ENCODE assay signal across 4 cellular contexts in genomic region chr21:46698652-46699051, GRCh38.
A peak's percentile ranks its signal among the peaks of the same experiment; 100 is the strongest.
DNase-seq lines count a peak whose midpoint lies in the region; ATAC-seq lines count a peak whose summit lies in the region.
"Not testable (repeated sequence)": the region's sequence is repeated elsewhere in the genome, so short reads cannot be mapped to it uniquely, and the experiment has no call there.

No MANE protein-coding gene starts in this region.

- POLR2A ChIA-PET in activated naive CD8-positive, alpha-beta T cell treated with anti-CD3 and anti-CD28 coated beads, Interleukin-2, amount 10 ng/mL, durations not matched to agents 7 days and 5 days (lab: Charles Lee) = not testable (repeated sequence)

- not testable (repeated sequence) for H3K4me1 Mint-ChIP-seq in activated CD8-positive, alpha-beta memory T cell treated with anti-CD3 and anti-CD28 coated beads, Interleukin-2, amount 10 ng/mL, durations not matched to agents 7 days and 5 days; activated naive CD8-positive, alpha-beta T cell treated with anti-CD3 and anti-CD28 coated beads, Interleukin-2, amount 10 ng/mL, durations not matched to agents 7 days and 5 days; effector memory CD8-positive, alpha-beta T cell (ENCODE audit: low read depth in 2 of 2); stimulated activated effector memory CD8-positive, alpha-beta T cell treated with anti-CD3 and anti-CD28 coated beads, Interleukin-12 subunit alpha, Interleukin-12 subunit beta, amount 100 ng/mL, for 72 hours

- CTCF ChIA-PET in activated CD8-positive, alpha-beta memory T cell treated with anti-CD3 and anti-CD28 coated beads, Interleukin-2, amount 10 ng/mL, durations not matched to agents 7 days and 5 days (lab: Charles Lee) = not testable (repeated sequence)

- H3K27me3 Mint-ChIP-seq in activated CD8-positive, alpha-beta memory T cell treated with anti-CD3 and anti-CD28 coated beads, Interleukin-2, amount 10 ng/mL, durations not matched to agents 7 days and 5 days; activated naive CD8-positive, alpha-beta T cell treated with anti-CD3 and anti-CD28 coated beads, Interleukin-2, amount 10 ng/mL, durations not matched to agents 7 days and 5 days; effector memory CD8-positive, alpha-beta T cell: not testable (repeated sequence)

- not testable (repeated sequence) for H3K4me3 Mint-ChIP-seq in activated CD8-positive, alpha-beta memory T cell treated with anti-CD3 and anti-CD28 coated beads, Interleukin-2, amount 10 ng/mL, durations not matched to agents 7 days and 5 days; activated naive CD8-positive, alpha-beta T cell treated with anti-CD3 and anti-CD28 coated beads, Interleukin-2, amount 10 ng/mL, durations not matched to agents 7 days and 5 days; effector memory CD8-positive, alpha-beta T cell; stimulated activated effector memory CD8-positive, alpha-beta T cell treated with anti-CD3 and anti-CD28 coated beads, Interleukin-12 subunit alpha, Interleukin-12 subunit beta, amount 100 ng/mL, for 72 hours

- not testable (repeated sequence) for H3K9me3 Mint-ChIP-seq in activated CD8-positive, alpha-beta memory T cell treated with anti-CD3 and anti-CD28 coated beads, Interleukin-2, amount 10 ng/mL, durations not matched to agents 7 days and 5 days (ENCODE audit: low read depth); activated naive CD8-positive, alpha-beta T cell treated with anti-CD3 and anti-CD28 coated beads, Interleukin-2, amount 10 ng/mL, durations not matched to agents 7 days and 5 days; effector memory CD8-positive, alpha-beta T cell; stimulated activated effector memory CD8-positive, alpha-beta T cell treated with anti-CD3 and anti-CD28 coated beads, Interleukin-12 subunit alpha, Interleukin-12 subunit beta, amount 100 ng/mL, for 72 hours

- H3K27ac Mint-ChIP-seq in activated CD8-positive, alpha-beta memory T cell treated with anti-CD3 and anti-CD28 coated beads, Interleukin-2, amount 10 ng/mL, durations not matched to agents 7 days and 5 days; activated naive CD8-positive, alpha-beta T cell treated with anti-CD3 and anti-CD28 coated beads, Interleukin-2, amount 10 ng/mL, durations not matched to agents 7 days and 5 days; effector memory CD8-positive, alpha-beta T cell; stimulated activated effector memory CD8-positive, alpha-beta T cell treated with anti-CD3 and anti-CD28 coated beads, Interleukin-12 subunit alpha, Interleukin-12 subunit beta, amount 100 ng/mL, for 72 hours: not testable (repeated sequence)

- not testable (repeated sequence) for H3K36me3 Mint-ChIP-seq in activated CD8-positive, alpha-beta memory T cell treated with anti-CD3 and anti-CD28 coated beads, Interleukin-2, amount 10 ng/mL, durations not matched to agents 7 days and 5 days; activated naive CD8-positive, alpha-beta T cell treated with anti-CD3 and anti-CD28 coated beads, Interleukin-2, amount 10 ng/mL, durations not matched to agents 7 days and 5 days; effector memory CD8-positive, alpha-beta T cell (ENCODE audit: insufficient read depth); stimulated activated effector memory CD8-positive, alpha-beta T cell treated with anti-CD3 and anti-CD28 coated beads, Interleukin-12 subunit alpha, Interleukin-12 subunit beta, amount 100 ng/mL, for 72 hours

- ATAC-seq in activated CD8-positive, alpha-beta memory T cell treated with anti-CD3 and anti-CD28 coated beads, Interleukin-2, amount 10 ng/mL, durations not matched to agents 7 days and 5 days = peak; percentile 70
- peak; percentile 33 for ATAC-seq in activated naive CD8-positive, alpha-beta T cell treated with anti-CD3 and anti-CD28 coated beads, Interleukin-2, amount 10 ng/mL, durations not matched to agents 7 days and 5 days (ENCODE audit: low read depth)
- ATAC-seq in effector memory CD8-positive, alpha-beta T cell (replicated peaks) = peak; percentile 67
- ATAC-seq in stimulated activated effector memory CD8-positive, alpha-beta T cell treated with anti-CD3 and anti-CD28 coated beads, Interleukin-12 subunit alpha, Interleukin-12 subunit beta, amount 100 ng/mL, for 72 hours = peak; percentile 67

- DNase-seq in activated CD8-positive, alpha-beta memory T cell treated with anti-CD3 and anti-CD28 coated beads, Interleukin-2, amount 10 ng/mL, durations not matched to agents 7 days and 5 days; activated naive CD8-positive, alpha-beta T cell treated with anti-CD3 and anti-CD28 coated beads, Interleukin-2, amount 10 ng/mL, durations not matched to agents 7 days and 5 days; effector memory CD8-positive, alpha-beta T cell; stimulated activated effector memory CD8-positive, alpha-beta T cell treated with anti-CD3 and anti-CD28 coated beads, Interleukin-12 subunit alpha, Interleukin-12 subunit beta, amount 100 ng/mL, for 72 hours (ENCODE audit: low spot score in 2 of 2): not testable (repeated sequence)
